ENCODE assay signal across 10 cellular contexts in the genomic region with DNA sequence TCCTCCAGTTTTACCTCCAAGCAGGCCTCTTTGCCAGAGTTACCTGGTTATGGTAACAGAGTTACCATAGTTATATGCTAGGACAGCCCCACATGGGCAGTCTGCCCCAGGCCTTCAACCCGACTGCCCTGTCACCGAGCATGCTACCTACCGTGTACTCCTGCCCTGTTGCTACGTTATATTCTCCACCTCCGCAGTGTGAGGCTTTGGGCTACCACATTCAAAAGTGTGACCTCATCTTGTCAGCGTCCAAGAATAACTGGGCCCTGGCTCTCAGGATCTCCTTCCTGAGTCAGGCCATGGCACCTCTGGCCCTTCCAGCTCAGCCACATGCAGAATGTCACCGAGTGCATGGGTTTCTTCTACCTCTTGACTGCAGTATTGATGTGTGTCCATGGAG. TPM values are rescaled to one million over a fixed set of nuclear protein-coding genes. Genes with fewer than 3 reads are reported as not detected.
A peak's percentile ranks its signal among the peaks of the same experiment; 100 is the strongest.
DNase-seq lines count a peak whose midpoint lies in the region; ATAC-seq and TF ChIP-seq lines count a peak whose summit lies in the region.
"Had no signal": no experiment of that assay in that cellular context is flagged by ENCODE, and none has a peak within 500 bp of the region (broad histone marks: within the 10 kb centered on the region; RNA-seq: fewer than 3 reads in every experiment).

No MANE protein-coding gene starts in this region.

- ATAC-seq in activated T-helper 17 cell treated with anti-CD3 and anti-CD28 coated beads, Interleukin-2, amount 50 U/mL, for 72 hours (replicated peaks) = no peak
- ATAC-seq in left cardiac atrium = peak; percentile 28 to 70
- ATAC-seq in HG02884 (IDR thresholded peaks at IDR 0.05; ENCODE audit: unreplicated experiment) = no peak
- ATAC-seq in stimulated activated memory B cell treated with anti-CD40 and anti-IgM and Interleukin-4, amounts not matched to agents 10 μg/mL and 1 μg/mL and 100 μg/mL, for 72 hours = no peak

- peaks cover 49% of the 10 kb centered on the region for H3K79me2 ChIP-seq in parathyroid adenoma

- H3K27me3 ChIP-seq in BLaER1 (no peaks in the 10 kb centered on the region), parathyroid adenoma (ENCODE audit: control insufficient read depth, insufficient read depth, low read length) (no peaks in the 10 kb centered on the region)

- TF ChIP-seq CTCF in parathyroid adenoma (IDR thresholded peaks at IDR 0.05) = no peak

- H3K4me2 ChIP-seq in BLaER1 = peak overlapping the region; percentile 90
- no peak overlapping the region for H3K4me2 ChIP-seq in parathyroid adenoma (ENCODE audit: low read length)

- peak overlapping the region; percentile 73 for H3K27ac ChIP-seq in BLaER1
- peak overlapping the region; percentile 59 for H3K27ac ChIP-seq in parathyroid adenoma

- H3K27me3 Mint-ChIP-seq in activated T-helper 17 cell treated with anti-CD3 and anti-CD28 coated beads, Interleukin-2, amount 50 U/mL, for 72 hours = no peaks in the 10 kb centered on the region
- H3K27me3 Mint-ChIP-seq in stimulated activated memory B cell treated with anti-CD40 and anti-IgM and Interleukin-4, amounts not matched to agents 10 μg/mL and 1 μg/mL and 100 μg/mL, for 72 hours = no peaks in the 10 kb centered on the region
- H3K27me3 Mint-ChIP-seq: activated naive CD8-positive, alpha-beta T cell had no signal

- peaks cover 100% of the 10 kb centered on the region for H4K20me1 ChIP-seq in BLaER1

- no peaks in the 10 kb centered on the region for H3K9me3 Mint-ChIP-seq in activated T-helper 17 cell treated with anti-CD3 and anti-CD28 coated beads, Interleukin-2, amount 50 U/mL, for 72 hours
- H3K9me3 Mint-ChIP-seq in stimulated activated memory B cell treated with anti-CD40 and anti-IgM and Interleukin-4, amounts not matched to agents 10 μg/mL and 1 μg/mL and 100 μg/mL, for 72 hours = no peaks in the 10 kb centered on the region

- H3K4me3 Mint-ChIP-seq in activated T-helper 17 cell treated with anti-CD3 and anti-CD28 coated beads, Interleukin-2, amount 50 U/mL, for 72 hours = no peak overlapping the region
- no peak overlapping the region for H3K4me3 Mint-ChIP-seq in stimulated activated memory B cell treated with anti-CD40 and anti-IgM and Interleukin-4, amounts not matched to agents 10 μg/mL and 1 μg/mL and 100 μg/mL, for 72 hours
- H3K4me3 Mint-ChIP-seq: activated naive CD8-positive, alpha-beta T cell had no signal

- DNase-seq in left cardiac atrium = peak; percentile 67
- DNase-seq in AML-193 (lab: John Stamatoyannopoulos, UW) = no peak
- DNase-seq in DMS 273 (lab: John Stamatoyannopoulos, UW; ENCODE audit: unreplicated experiment) = no peak
- DNase-seq: activated CD4-positive, CD25-positive, alpha-beta regulatory T cell treated with anti-CD3 and anti-CD28 coated beads, Interleukin-2, amount 50 U/mL, for 72 hours had no signal

- H3K36me3 Mint-ChIP-seq in activated T-helper 17 cell treated with anti-CD3 and anti-CD28 coated beads, Interleukin-2, amount 50 U/mL, for 72 hours (ENCODE audit: low read depth) = peaks cover 81% of the 10 kb centered on the region
- H3K36me3 Mint-ChIP-seq in stimulated activated memory B cell treated with anti-CD40 and anti-IgM and Interleukin-4, amounts not matched to agents 10 μg/mL and 1 μg/mL and 100 μg/mL, for 72 hours = peaks cover 38% of the 10 kb centered on the region

- peaks cover 66% of the 10 kb centered on the region for H3K4me1 Mint-ChIP-seq in activated T-helper 17 cell treated with anti-CD3 and anti-CD28 coated beads, Interleukin-2, amount 50 U/mL, for 72 hours
- peaks cover 83% of the 10 kb centered on the region for H3K4me1 Mint-ChIP-seq in stimulated activated memory B cell treated with anti-CD40 and anti-IgM and Interleukin-4, amounts not matched to agents 10 μg/mL and 1 μg/mL and 100 μg/mL, for 72 hours

- no peak overlapping the region for H2AFZ ChIP-seq in parathyroid adenoma

- H3K9me3 ChIP-seq in BLaER1 (peaks cover 8% of the 10 kb centered on the region; the same call in 1 of the 2 replicates), parathyroid adenoma (ENCODE audit: control insufficient read depth, low read length) (no peaks in the 10 kb centered on the region)

- H3K27ac Mint-ChIP-seq in activated T-helper 17 cell treated with anti-CD3 and anti-CD28 coated beads, Interleukin-2, amount 50 U/mL, for 72 hours = peak overlapping the region; percentile 82
- H3K27ac Mint-ChIP-seq in stimulated activated memory B cell treated with anti-CD40 and anti-IgM and Interleukin-4, amounts not matched to agents 10 μg/mL and 1 μg/mL and 100 μg/mL, for 72 hours = no peak overlapping the region

- peak overlapping the region; percentile 47 for H3K4me3 ChIP-seq in BLaER1
- no peak overlapping the region for H3K4me3 ChIP-seq in parathyroid adenoma (ENCODE audit: low read depth, low read length)

- intact Hi-C loops in left cardiac atrium (cut with DNase I) = loop anchor here in 1 of 2 donors (5.0 kb wide), 1 partner anchor 36 kb away; no protein-coding TSS in a partner anchor

- peak overlapping the region; percentile 74 for H3K9ac ChIP-seq in BLaER1
- no peak overlapping the region for H3K9ac ChIP-seq in parathyroid adenoma

- peaks cover 99% of the 10 kb centered on the region for H3K4me1 ChIP-seq in BLaER1
- peaks cover 42% of the 10 kb centered on the region for H3K4me1 ChIP-seq in parathyroid adenoma

- H3K36me3 ChIP-seq in BLaER1 (peaks cover 80% of the 10 kb centered on the region), parathyroid adenoma (ENCODE audit: control insufficient read depth, insufficient read depth, low read length) (no peaks in the 10 kb centered on the region)

RNA-seq across cellular contexts. Expression of a gene that starts 8.9 kb away (rescaled TPM):
- 10 to 100 TPM; 64.6 to 85.3 TPM for total RNA-seq in activated T-helper 17 cell treated with anti-CD3 and anti-CD28 coated beads, Interleukin-2, amount 50 U/mL, for 72 hours
- 100 to 1,000 TPM; 154 to 219 TPM for total RNA-seq in left cardiac atrium

RNA-seq across cellular contexts. Expression of a gene that starts 58.3 kb away (rescaled TPM):
- 10 to 100 TPM in 1 of 2 donors, 1 to 10 TPM in 1; 9.3 to 12.3 TPM for total RNA-seq in activated T-helper 17 cell treated with anti-CD3 and anti-CD28 coated beads, Interleukin-2, amount 50 U/mL, for 72 hours
- 10 to 100 TPM; 12.4 to 18.7 TPM for total RNA-seq in left cardiac atrium

Comparison
In these comparisons a context has a peak if more than half of its experiments do, and no peak if none do; other contexts are left out.
1. ATAC-seq: peak in left cardiac atrium (2 of 2); none in activated T-helper 17 cell treated with anti-CD3 and anti-CD28 coated beads, Interleukin-2, amount 50 U/mL, for 72 hours (single experiment), HG02884 (single experiment) and stimulated activated memory B cell treated with anti-CD40 and anti-IgM and Interleukin-4, amounts not matched to agents 10 μg/mL and 1 μg/mL and 100 μg/mL, for 72 hours (single experiment).